8 cellular contexts compared by ENCODE assay signal in the genomic region with DNA sequence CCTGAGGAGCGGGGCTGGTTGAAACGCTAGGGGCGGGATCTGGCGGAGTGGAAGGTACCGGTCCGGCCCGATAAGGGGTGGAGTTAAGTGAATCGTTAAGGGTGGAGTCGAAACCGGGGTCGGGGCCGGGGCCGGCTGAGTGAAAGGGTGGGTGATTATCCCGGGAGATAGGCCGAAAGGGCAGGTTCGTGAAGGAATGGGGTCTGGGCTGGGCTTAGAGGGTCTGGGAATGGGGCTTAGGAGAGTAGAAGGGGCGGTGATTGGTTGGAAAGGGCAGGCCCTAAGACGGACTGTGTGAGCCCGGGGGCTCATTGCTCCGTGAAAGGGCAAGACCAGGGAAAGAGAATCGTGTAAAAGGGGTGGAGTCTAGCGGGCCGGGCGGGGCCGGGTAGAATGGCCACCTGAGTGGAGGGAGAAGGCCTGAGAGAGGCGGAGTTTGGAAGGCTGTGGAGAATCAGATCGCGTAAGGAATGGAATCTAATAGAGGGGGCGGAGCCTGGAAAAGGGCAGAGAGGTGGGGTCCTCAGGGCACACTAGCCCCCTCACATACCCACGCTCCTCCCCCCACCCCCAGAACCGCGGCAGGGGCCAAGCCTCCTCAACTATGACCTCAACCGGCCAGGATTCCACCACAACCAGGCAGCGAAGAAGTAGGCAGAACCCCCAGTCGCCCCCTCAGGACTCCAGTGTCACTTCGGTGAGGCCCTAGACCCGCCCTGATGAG.
DNase-seq lines count a peak whose midpoint lies in the region; ATAC-seq lines count a peak whose summit lies in the region.

No MANE protein-coding gene starts in this region.

- peaks cover 16% of the 10 kb centered on the region for H3K36me3 Mint-ChIP-seq in central memory CD8-positive, alpha-beta T cell (ENCODE audit: insufficient read depth)

- H3K4me3 Mint-ChIP-seq in central memory CD8-positive, alpha-beta T cell, result peak overlapping the region; percentile 96

- ATAC-seq in GM18861 (IDR thresholded peaks at IDR 0.05; ENCODE audit: unreplicated experiment) (peak; percentile 28), HG03064 (IDR thresholded peaks at IDR 0.05; ENCODE audit: low read depth, unreplicated experiment) (peak; percentile 36)
- no peak for ATAC-seq in central memory CD8-positive, alpha-beta T cell (replicated peaks; ENCODE audit: extremely low read depth, poor library complexity, severe bottlenecking)

- peak overlapping the region; percentile 97 for H3K27ac Mint-ChIP-seq in central memory CD8-positive, alpha-beta T cell (ENCODE audit: low read depth)

- H3K4me1 Mint-ChIP-seq in central memory CD8-positive, alpha-beta T cell, result peaks cover 31% of the 10 kb centered on the region

- H3K27me3 Mint-ChIP-seq in central memory CD8-positive, alpha-beta T cell, result no peaks in the 10 kb centered on the region

- no peaks in the 10 kb centered on the region for H3K9me3 Mint-ChIP-seq in central memory CD8-positive, alpha-beta T cell

- DNase-seq in AG08396 (ENCODE audit: low spot score), result peak; percentile 65
- DNase-seq in NCI-H2107 (lab: John Stamatoyannopoulos, UW), result peak; percentile 71
- DNase-seq in UCSD-AML1 (lab: John Stamatoyannopoulos, UW; ENCODE audit: unreplicated experiment), result peak; percentile 84
- no peak for DNase-seq in central memory CD8-positive, alpha-beta T cell (ENCODE audit: low spot score in 2 of 2)
- DNase-seq in kidney glomerular epithelial cell (lab: John Stamatoyannopoulos, UW), result peak; percentile 46
- DNase-seq in stimulated activated CD4-positive, alpha-beta T cell treated with anti-CD3 and anti-CD28 coated beads, Interleukin-1b, Interleukin-23, amount 100 ng/mL, for 24 hours (ENCODE audit: low read depth in 4 of 4, low spot score in 1 of 4), result peak in 3 of 4 experiments; percentile 30 to 66 (median 44)

Comparison
In these comparisons a context has a peak if more than half of its experiments do, and no peak if none do; other contexts are left out.
1. DNase-seq: peak in AG08396 (single experiment), NCI-H2107 (single experiment), UCSD-AML1 (single experiment), kidney glomerular epithelial cell (single experiment) and stimulated activated CD4-positive, alpha-beta T cell treated with anti-CD3 and anti-CD28 coated beads, Interleukin-1b, Interleukin-23, amount 100 ng/mL, for 24 hours (3 of 4); none in central memory CD8-positive, alpha-beta T cell (0 of 2).